In genomic region chr21:38721983-38722382, GRCh38 we compare ENCODE assay signal across 27 cellular contexts.
DNase-seq lines count a peak whose midpoint lies in the region; ATAC-seq and TF ChIP-seq lines count a peak whose summit lies in the region.
"Had no signal": no experiment of that assay in that cellular context is flagged by ENCODE, and none has a peak within 500 bp of the region (broad histone marks: within the 10 kb centered on the region; RNA-seq: fewer than 3 reads in every experiment).

No MANE protein-coding gene starts in this region.

- H3K4me1 Mint-ChIP-seq in activated CD4-positive, alpha-beta T cell treated with anti-CD3 and anti-CD28 coated beads for 36 hours, result no peaks in the 10 kb centered on the region
- H3K4me1 Mint-ChIP-seq: activated T-helper 17 cell treated with anti-CD3 and anti-CD28 coated beads, Interleukin-2, amount 50 U/mL, for 72 hours had no signal

- H3K36me3 Mint-ChIP-seq in activated CD4-positive, alpha-beta T cell treated with anti-CD3 and anti-CD28 coated beads for 36 hours (ENCODE audit: low read depth), result peaks cover 3% of the 10 kb centered on the region

- peaks cover 5% of the 10 kb centered on the region for H3K9me3 ChIP-seq in GM23248 (ENCODE audit: low read depth)

- no peaks in the 10 kb centered on the region for H4K20me1 ChIP-seq in GM23248 (ENCODE audit: insufficient read depth)

- no peaks in the 10 kb centered on the region for H3K27me3 ChIP-seq in GM23248 (replicated peaks; ENCODE audit: insufficient read depth)
- H3K27me3 ChIP-seq: ascending aorta had no signal

- CTCF ChIA-PET in activated CD4-positive, alpha-beta T cell treated with anti-CD3 and anti-CD28 coated beads for 36 hours (lab: Charles Lee), result interaction anchor here (1.1 kb wide), 1 partner anchor 13 kb away, joined by 3 read pairs; no protein-coding TSS in a partner anchor

- H3K4me2 ChIP-seq in GM23248 (ENCODE audit: unreplicated experiment), result no peak overlapping the region

- no peaks in the 10 kb centered on the region for H3K4me1 ChIP-seq in GM23248 (ENCODE audit: insufficient read depth)
- H3K4me1 ChIP-seq: ascending aorta had no signal

- in situ Hi-C loops in GM23248 (cut with MboI), result no loop called here

- no peaks in the 10 kb centered on the region for H3K9me2 ChIP-seq in GM23248 (ENCODE audit: insufficient read depth)

- H3K27me3 Mint-ChIP-seq in activated CD4-positive, alpha-beta T cell treated with anti-CD3 and anti-CD28 coated beads for 36 hours, result peaks cover 3% of the 10 kb centered on the region

- H3K27ac Mint-ChIP-seq in activated CD4-positive, alpha-beta T cell treated with anti-CD3 and anti-CD28 coated beads for 36 hours, result no peak overlapping the region
- H3K27ac Mint-ChIP-seq: activated naive CD4-positive, alpha-beta T cell treated with anti-CD3 and anti-CD28 coated beads, Interleukin-2, amount 50 U/mL, for 72 hours; activated T-helper 17 cell treated with anti-CD3 and anti-CD28 coated beads, Interleukin-2, amount 50 U/mL, for 72 hours; HFFc6; natural killer cell treated with Interleukin-12 subunit alpha and Interleukin-12 subunit beta and Interleukin-15 and Interleukin-18, amount 100 ng/mL, for 72 hours; T-helper 2 cell treated with Interferon-gamma antibody and Interleukin-4, amounts not matched to agents 5 μg/mL and 100 μg/mL, for 36 hours had no signal

- intact Hi-C loops in activated CD4-positive, alpha-beta T cell treated with anti-CD3 and anti-CD28 coated beads for 36 hours (cut with DNase I, micrococcal nuclease), result no loop called here

- H3F3A ChIP-seq in GM23248 (ENCODE audit: insufficient read depth), result no peaks in the 10 kb centered on the region

- no peak overlapping the region for H3K4me3 Mint-ChIP-seq in activated CD4-positive, alpha-beta T cell treated with anti-CD3 and anti-CD28 coated beads for 36 hours
- H3K4me3 Mint-ChIP-seq: activated T-helper 17 cell treated with anti-CD3 and anti-CD28 coated beads, Interleukin-2, amount 50 U/mL, for 72 hours; HFFc6; natural killer cell treated with Interleukin-12 subunit alpha and Interleukin-12 subunit beta and Interleukin-15 and Interleukin-18, amount 100 ng/mL, for 72 hours; T-helper 2 cell treated with Interferon-gamma antibody and Interleukin-4, amounts not matched to agents 5 μg/mL and 100 μg/mL, for 36 hours had no signal

- no peak for ATAC-seq in left lobe of liver
- no peak for ATAC-seq in activated CD4-positive, alpha-beta T cell treated with anti-CD3 and anti-CD28 coated beads for 36 hours
- ATAC-seq: activated naive CD4-positive, alpha-beta T cell treated with anti-CD3 and anti-CD28 coated beads, Interleukin-2, amount 50 U/mL, for 72 hours; activated T-helper 17 cell treated with anti-CD3 and anti-CD28 coated beads, Interleukin-2, amount 50 U/mL, for 72 hours; natural killer cell treated with Interleukin-12 subunit alpha and Interleukin-12 subunit beta and Interleukin-15 and Interleukin-18, amount 100 ng/mL, for 72 hours had no signal

- H3K4me3 ChIP-seq in GM23248 (no peak overlapping the region), fibroblast of villous mesenchyme (ENCODE audit: low read depth, low read length) (no peak overlapping the region)
- H3K4me3 ChIP-seq: ascending aorta, SK-N-MC had no signal

- POLR2A ChIA-PET in activated CD4-positive, alpha-beta T cell treated with anti-CD3 and anti-CD28 coated beads for 36 hours (lab: Charles Lee), result no interaction called here

- H3K36me3 ChIP-seq in GM23248 (ENCODE audit: low read depth), result no peaks in the 10 kb centered on the region
- H3K36me3 ChIP-seq: ascending aorta, WERI-Rb-1 had no signal

- H3K79me2 ChIP-seq in GM23248 (ENCODE audit: insufficient read depth), result no peaks in the 10 kb centered on the region

- H3K9ac ChIP-seq in GM23248, result no peak overlapping the region

- TF ChIP-seq CTCF in fibroblast of villous mesenchyme (IDR thresholded peaks at IDR 0.05; ENCODE audit: insufficient read depth, low read depth, low read length), result no peak

- 67 to 71% methylated on average over 8 of the region's 8 CpGs for WGBS in GM23248 (ENCODE audit: low coverage in 1 of 2, low lambda C conversion rate in 2 of 2, missing lambda C conversion rate in 2 of 2), 2 experiments

- no peak overlapping the region for H3K27ac ChIP-seq in GM23248
- H3K27ac ChIP-seq: ascending aorta, C4-2B, WERI-Rb-1 had no signal

- DNase-seq in AG20443 (ENCODE audit: low spot score) (peak; percentile 17), GM23248 (peak; percentile 27), RPMI7951 (ENCODE audit: low read depth) (peak; percentile 47), fibroblast of villous mesenchyme (ENCODE audit: low read depth) (peak; percentile 85), medulla oblongata (ENCODE audit: extremely low spot score) (no peak), left lobe of liver (ENCODE audit: low spot score) (no peak), foreskin melanocyte (no peak)
- DNase-seq in activated CD4-positive, alpha-beta T cell treated with anti-CD3 and anti-CD28 coated beads for 36 hours, result no peak
- DNase-seq: ACHN; activated CD4-positive, alpha-beta T cell treated with anti-CD3 and anti-CD28 coated beads, Interleukin-2, amount 50 U/mL, for 1 hour; Calu3; cerebellar nuclear complex; DND-41; HFFc6; KG1; NCI-H1048; NCI-H187 treated with DMSO at 0.1 percent for 48 hours; retina; substantia nigra; WERI-Rb-1 had no signal

- H3K9me3 Mint-ChIP-seq in activated CD4-positive, alpha-beta T cell treated with anti-CD3 and anti-CD28 coated beads for 36 hours (ENCODE audit: low read depth), result peaks cover 13% of the 10 kb centered on the region
- H3K9me3 Mint-ChIP-seq: natural killer cell treated with Interleukin-12 subunit alpha and Interleukin-12 subunit beta and Interleukin-15 and Interleukin-18, amount 100 ng/mL, for 72 hours had no signal

- H2AFZ ChIP-seq in GM23248, result no peak overlapping the region

Comparison
In these comparisons a context has a peak if more than half of its experiments do, and no peak if none do; other contexts are left out.
1. DNase-seq: peak in AG20443 (single experiment), GM23248 (single experiment), RPMI7951 (single experiment) and fibroblast of villous mesenchyme (single experiment); none in medulla oblongata (single experiment), left lobe of liver (single experiment), activated CD4-positive, alpha-beta T cell treated with anti-CD3 and anti-CD28 coated beads for 36 hours (single experiment) and foreskin melanocyte (single experiment).